ENCODE assay signal across 39 cellular contexts in the genomic region with DNA sequence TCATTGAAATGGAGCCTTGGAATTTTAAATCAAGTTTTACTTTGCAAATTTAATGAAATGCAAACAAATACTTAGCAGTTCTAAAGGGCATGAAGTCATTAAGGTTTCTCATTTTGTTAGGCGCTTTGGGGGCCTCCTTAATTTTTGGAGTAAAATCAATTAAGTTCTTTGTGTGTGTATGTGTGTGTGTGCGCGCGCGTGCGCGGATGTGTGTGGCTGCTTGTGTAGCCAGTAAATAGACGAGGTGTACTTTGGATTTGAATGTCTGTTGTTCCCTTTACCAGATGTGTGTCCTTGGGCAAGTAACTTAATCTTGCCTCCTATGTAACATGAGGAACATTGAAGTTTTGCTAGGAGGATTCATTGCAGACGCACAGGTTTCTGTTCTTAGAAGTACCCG.
"Had no signal": no experiment of that assay in that cellular context is flagged by ENCODE, and none has a peak within 500 bp of the region (broad histone marks: within the 10 kb centered on the region; RNA-seq: fewer than 3 reads in every experiment).

No MANE protein-coding gene starts in this region.

- H3K4me1 Mint-ChIP-seq: activated naive CD4-positive, alpha-beta T cell treated with anti-CD3 and anti-CD28 coated beads, Interleukin-2, amount 10 ng/mL, durations not matched to agents 7 days and 5 days; activated naive CD4-positive, alpha-beta T cell treated with anti-CD3 and anti-CD28 coated beads, Interleukin-2, amount 50 U/mL, for 24 hours; activated naive CD8-positive, alpha-beta T cell treated with anti-CD3 and anti-CD28 coated beads for 36 hours; activated naive CD8-positive, alpha-beta T cell treated with anti-CD3 and anti-CD28 coated beads, Interleukin-2, amount 10 ng/mL, durations not matched to agents 7 days and 5 days; activated naive CD8-positive, alpha-beta T cell treated with anti-CD3 and anti-CD28 coated beads, Interleukin-2, amount 50 U/mL, for 24 hours; activated T-helper 17 cell treated with anti-CD3 and anti-CD28 coated beads, Interleukin-2, amount 50 U/mL, for 72 hours; brain; central memory CD8-positive, alpha-beta T cell had no signal

- H3K27ac Mint-ChIP-seq: activated naive CD4-positive, alpha-beta T cell treated with anti-CD3 and anti-CD28 coated beads for 36 hours; activated naive CD4-positive, alpha-beta T cell treated with anti-CD3 and anti-CD28 coated beads, Interleukin-2, amount 10 ng/mL, durations not matched to agents 7 days and 5 days; activated naive CD4-positive, alpha-beta T cell treated with anti-CD3 and anti-CD28 coated beads, Interleukin-2, amount 50 U/mL, for 24 hours; activated naive CD4-positive, alpha-beta T cell treated with anti-CD3 and anti-CD28 coated beads, Interleukin-2, amount 50 U/mL, for 72 hours; activated naive CD8-positive, alpha-beta T cell; activated naive CD8-positive, alpha-beta T cell treated with anti-CD3 and anti-CD28 coated beads for 36 hours; activated naive CD8-positive, alpha-beta T cell treated with anti-CD3 and anti-CD28 coated beads, Interleukin-2, amount 10 ng/mL, durations not matched to agents 7 days and 5 days; activated naive CD8-positive, alpha-beta T cell treated with anti-CD3 and anti-CD28 coated beads, Interleukin-2, amount 50 U/mL, for 24 hours; activated T-cell treated with anti-CD3 and anti-CD28 coated beads, Interleukin-2, amount 50 U/mL, for 24 hours; activated T-cell treated with anti-CD3 and anti-CD28 coated beads, Interleukin-2, amount 50 U/mL, for 72 hours; activated T-helper 1 cell treated with anti-CD3 and anti-CD28 coated beads, Interleukin-12 subunit alpha, Interleukin-12 subunit beta, Interleukin-2, Interleukin-4 antibody, amounts not matched to agents 30 ng/mL and 10 ng/mL and 1 ng/mL, durations not matched to agents 14 hours and 24 hours and 36 hours; activated T-helper 17 cell treated with anti-CD3 and anti-CD28 coated beads, Interleukin-2, amount 50 U/mL, for 72 hours; activated T-helper 2 cell treated with anti-CD3 and anti-CD28 coated beads, Interferon-gamma antibody, Interleukin-2, Interleukin-4, amounts not matched to agents 10 μg/mL and 5 μg/mL and 100 μg/mL, durations not matched to agents 14 hours and 24 hours and 36 hours; brain had no signal

- DNase-seq: activated effector memory CD4-positive, alpha-beta T cell treated with anti-CD3 and anti-CD28 coated beads, Interleukin-2, amount 50 U/mL, for 16 hours; activated effector memory CD4-positive, alpha-beta T cell treated with Interleukin-2 at 50 U/mL for 16 hours; activated gamma-delta T cell; activated gamma-delta T cell treated with Interleukin-2 at 50 U/mL for 16 hours; activated naive CD4-positive, alpha-beta T cell; activated naive CD4-positive, alpha-beta T cell treated with anti-CD3 and anti-CD28 coated beads for 36 hours; activated naive CD4-positive, alpha-beta T cell treated with anti-CD3 and anti-CD28 coated beads, Interleukin-2, amount 10 ng/mL, durations not matched to agents 7 days and 5 days; activated naive CD4-positive, alpha-beta T cell treated with anti-CD3 and anti-CD28 coated beads, Interleukin-2, amount 50 U/mL, for 16 hours; activated naive CD4-positive, alpha-beta T cell treated with Interleukin-2 at 50 U/mL for 16 hours; activated naive CD8-positive, alpha-beta T cell treated with anti-CD3 and anti-CD28 coated beads for 36 hours; activated naive CD8-positive, alpha-beta T cell treated with anti-CD3 and anti-CD28 coated beads, Interleukin-2, amount 10 ng/mL, durations not matched to agents 7 days and 5 days; activated naive CD8-positive, alpha-beta T cell treated with anti-CD3 and anti-CD28 coated beads, Interleukin-2, amount 50 U/mL, for 24 hours; activated T-cell treated with anti-CD3 and anti-CD28 coated beads, Interleukin-2, amount 50 U/mL, for 24 hours; activated T-cell treated with anti-CD3 and anti-CD28 coated beads, Interleukin-2, amount 50 U/mL, for 4 hours; activated T-cell treated with anti-CD3 and anti-CD28 coated beads, Interleukin-2, amount 50 U/mL, for 48 hours; activated T-cell treated with anti-CD3 and anti-CD28 coated beads, Interleukin-2, amount 50 U/mL, for 72 hours; adrenal gland; amniotic stem cell; amygdala; anterior cingulate cortex; aorta; body of pancreas; brain microvascular endothelial cell; caudate nucleus; central memory CD4-positive, alpha-beta T cell; cerebellar nuclear complex had no signal

- H3K36me3 Mint-ChIP-seq: activated naive CD4-positive, alpha-beta T cell treated with anti-CD3 and anti-CD28 coated beads, Interleukin-2, amount 10 ng/mL, durations not matched to agents 7 days and 5 days; activated naive CD4-positive, alpha-beta T cell treated with anti-CD3 and anti-CD28 coated beads, Interleukin-2, amount 50 U/mL, for 24 hours; activated naive CD8-positive, alpha-beta T cell; activated naive CD8-positive, alpha-beta T cell treated with anti-CD3 and anti-CD28 coated beads for 36 hours; activated naive CD8-positive, alpha-beta T cell treated with anti-CD3 and anti-CD28 coated beads, Interleukin-2, amount 10 ng/mL, durations not matched to agents 7 days and 5 days; brain had no signal

- H3K4me1 ChIP-seq: adrenal gland, ascending aorta, body of pancreas, breast epithelium had no signal

- ATAC-seq: activated naive CD4-positive, alpha-beta T cell treated with anti-CD3 and anti-CD28 coated beads, Interleukin-2, amount 50 U/mL, for 72 hours; activated naive CD8-positive, alpha-beta T cell treated with anti-CD3 and anti-CD28 coated beads, Interleukin-2, amount 50 U/mL, for 24 hours; activated T-cell treated with anti-CD3 and anti-CD28 coated beads, Interleukin-2, amount 50 U/mL, for 4 hours; activated T-cell treated with anti-CD3 and anti-CD28 coated beads, Interleukin-2, amount 50 U/mL, for 72 hours; activated T-helper 17 cell treated with anti-CD3 and anti-CD28 coated beads, Interleukin-2, amount 50 U/mL, for 72 hours; body of pancreas had no signal

- H3K27me3 Mint-ChIP-seq: activated naive CD4-positive, alpha-beta T cell treated with anti-CD3 and anti-CD28 coated beads, Interleukin-2, amount 10 ng/mL, durations not matched to agents 7 days and 5 days; activated naive CD4-positive, alpha-beta T cell treated with anti-CD3 and anti-CD28 coated beads, Interleukin-2, amount 50 U/mL, for 24 hours; activated naive CD8-positive, alpha-beta T cell; activated naive CD8-positive, alpha-beta T cell treated with anti-CD3 and anti-CD28 coated beads for 36 hours; activated naive CD8-positive, alpha-beta T cell treated with anti-CD3 and anti-CD28 coated beads, Interleukin-2, amount 10 ng/mL, durations not matched to agents 7 days and 5 days; activated naive CD8-positive, alpha-beta T cell treated with anti-CD3 and anti-CD28 coated beads, Interleukin-2, amount 50 U/mL, for 24 hours; activated T-cell treated with anti-CD3 and anti-CD28 coated beads, Interleukin-2, amount 50 U/mL, for 24 hours; activated T-helper 17 cell treated with anti-CD3 and anti-CD28 coated beads, Interleukin-2, amount 50 U/mL, for 72 hours; brain; central memory CD8-positive, alpha-beta T cell had no signal

- H3K4me3 ChIP-seq: adrenal gland, ascending aorta, body of pancreas, breast epithelium, cardiac muscle cell had no signal

- H3K27me3 ChIP-seq: adrenal gland, ascending aorta, body of pancreas, brain microvascular endothelial cell, breast epithelium, cardiac muscle cell had no signal

- H3K27ac ChIP-seq: adrenal gland, ascending aorta, body of pancreas, brain microvascular endothelial cell, breast epithelium, cardiac muscle cell had no signal

- H3K9me3 ChIP-seq: adrenal gland, ascending aorta, body of pancreas had no signal

- H3K4me3 Mint-ChIP-seq: activated naive CD4-positive, alpha-beta T cell treated with anti-CD3 and anti-CD28 coated beads for 36 hours; activated naive CD4-positive, alpha-beta T cell treated with anti-CD3 and anti-CD28 coated beads, Interleukin-2, amount 10 ng/mL, durations not matched to agents 7 days and 5 days; activated naive CD4-positive, alpha-beta T cell treated with anti-CD3 and anti-CD28 coated beads, Interleukin-2, amount 50 U/mL, for 24 hours; activated naive CD8-positive, alpha-beta T cell; activated naive CD8-positive, alpha-beta T cell treated with anti-CD3 and anti-CD28 coated beads for 36 hours; activated naive CD8-positive, alpha-beta T cell treated with anti-CD3 and anti-CD28 coated beads, Interleukin-2, amount 10 ng/mL, durations not matched to agents 7 days and 5 days; activated naive CD8-positive, alpha-beta T cell treated with anti-CD3 and anti-CD28 coated beads, Interleukin-2, amount 50 U/mL, for 24 hours; activated T-cell treated with anti-CD3 and anti-CD28 coated beads, Interleukin-2, amount 50 U/mL, for 24 hours; activated T-cell treated with anti-CD3 and anti-CD28 coated beads, Interleukin-2, amount 50 U/mL, for 4 hours; activated T-cell treated with anti-CD3 and anti-CD28 coated beads, Interleukin-2, amount 50 U/mL, for 72 hours; activated T-helper 1 cell treated with anti-CD3 and anti-CD28 coated beads, Interleukin-12 subunit alpha, Interleukin-12 subunit beta, Interleukin-2, Interleukin-4 antibody, amounts not matched to agents 30 ng/mL and 10 ng/mL and 1 ng/mL, durations not matched to agents 14 hours and 24 hours and 36 hours; activated T-helper 17 cell treated with anti-CD3 and anti-CD28 coated beads, Interleukin-2, amount 50 U/mL, for 72 hours; brain; central memory CD8-positive, alpha-beta T cell had no signal

- FAIRE-seq: astrocyte, bronchial epithelial cell had no signal

- H3K36me3 ChIP-seq: adrenal gland, ascending aorta, brain microvascular endothelial cell, breast epithelium, cardiac muscle cell had no signal
